15 cellular contexts compared by ENCODE assay signal in the genomic region with DNA sequence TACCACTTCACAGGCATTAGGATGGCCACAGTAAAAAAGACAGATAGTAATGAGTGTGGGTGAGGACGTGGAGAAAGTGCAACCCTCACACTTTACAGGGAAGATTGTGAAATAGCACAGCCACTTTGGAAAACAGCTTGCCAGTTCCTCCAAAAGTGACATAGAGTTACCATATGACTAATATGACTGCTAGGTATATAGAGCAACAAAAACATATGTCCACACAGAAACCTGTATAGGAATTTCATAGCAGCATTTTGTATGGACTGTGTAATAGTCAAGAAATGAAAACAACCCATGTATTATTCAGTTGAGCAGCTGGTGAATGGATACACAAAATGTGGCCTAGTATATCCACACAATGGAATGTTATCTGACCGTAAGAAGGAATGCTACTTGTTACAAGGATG. TPM values are rescaled to one million over a fixed set of nuclear protein-coding genes. Genes with fewer than 3 reads are reported as not detected.
DNase-seq lines count a peak whose midpoint lies in the region; ATAC-seq, FAIRE-seq and TF ChIP-seq lines count a peak whose summit lies in the region.
"Had no signal": no experiment of that assay in that cellular context is flagged by ENCODE, and none has a peak within 500 bp of the region (broad histone marks: within the 10 kb centered on the region; RNA-seq: fewer than 3 reads in every experiment).

No MANE protein-coding gene starts in this region.

- H3K27me3 ChIP-seq in HepG2 (ENCODE audit: control insufficient read depth in 1 of 2, insufficient read depth in 2 of 2, low read length in 2 of 2): peaks cover 5 to 38% of the 10 kb centered on the region in 2 experiments; a peak in 3 of 5 replicates
- H3K27me3 ChIP-seq: neural progenitor cell had no signal

- no peaks in the 10 kb centered on the region for H4K20me1 ChIP-seq in HepG2 (ENCODE audit: insufficient read depth, low read length)

- H3K27ac ChIP-seq in HepG2 (ENCODE audit: extremely low read length, insufficient read depth, low read length): no peak overlapping the region
- H3K27ac ChIP-seq: neural progenitor cell had no signal

- H3K9me3 ChIP-seq in HepG2 (ENCODE audit: low read length): no peaks in the 10 kb centered on the region

- ATAC-seq in HepG2 (no peak), HG02623 (IDR thresholded peaks at IDR 0.05; ENCODE audit: unreplicated experiment) (no peak), HG02610 (IDR thresholded peaks at IDR 0.05; ENCODE audit: unreplicated experiment) (no peak), HG02588 (IDR thresholded peaks at IDR 0.05; ENCODE audit: unreplicated experiment) (no peak)

- no peak for TF ChIP-seq POLR2A in HepG2 (IDR thresholded peaks at IDR 0.05; ENCODE audit: insufficient read depth in 1 of 2, low read depth in 2 of 2, low read length in 2 of 2)

- no TSS peak for BruUV-seq in HepG2 (replicated peaks; lab: Mats Ljungman, UMichigan)

- no peaks in the 10 kb centered on the region for H3K36me3 ChIP-seq in HepG2 (replicated peaks in 1 of 2; ENCODE audit: control insufficient read depth in 1 of 2, insufficient read depth in 2 of 2, low read length in 2 of 2)
- H3K36me3 ChIP-seq: neural progenitor cell had no signal

- no peak for TF ChIP-seq RAD21 in HepG2 (CRISPR knock-in tag; IDR thresholded peaks at IDR 0.05)

- POLR2A ChIA-PET in AG04449 (lab: Yijun Ruan, JAX): interaction anchor here (0.9 kb wide), 1 partner anchor 13 kb away, joined by 5 read pairs; no protein-coding TSS in a partner anchor
- POLR2A ChIA-PET in HepG2 (lab: Yijun Ruan, JAX): interaction anchor here (1.2 kb wide), 1 partner anchor 462 kb away, joined by 3 read pairs; no protein-coding TSS in a partner anchor

- TF ChIP-seq EP300 in HepG2 (IDR thresholded peaks at IDR 0.05; ENCODE audit: low read depth in 2 of 2, low read length in 2 of 2): no peak
- no peak for TF ChIP-seq EP300 in HepG2 (CRISPR knock-in tag; IDR thresholded peaks at IDR 0.05; ENCODE audit: borderline replicate concordance)

- in situ Hi-C loops in HepG2 (cut with HindIII; ENCODE audit: extremely low pct_ligation_motif_present, low pct_unique_long_range_greater_than_20kb): no loop called here

- FAIRE-seq in HepG2 (lab: Jason Lieb, UNC): no peak
- FAIRE-seq: endothelial cell of umbilical vein had no signal

- H3K4me3 ChIP-seq in AG04449 (ENCODE audit: low read depth, low read length) (no peak overlapping the region), cardiac fibroblast (replicated peaks in 1 of 2; ENCODE audit: low read depth in 2 of 2, low read length in 2 of 2) (no peak overlapping the region), HepG2 (replicated peaks in 1 of 3; ENCODE audit: insufficient read depth in 1 of 3, low read depth in 2 of 3, low read length in 3 of 3) (no peak overlapping the region)
- H3K4me3 ChIP-seq: neural progenitor cell, skin epidermis had no signal

- CTCF ChIA-PET in AG04449 (lab: Yijun Ruan, JAX) (interaction anchor here (1.9 to 2.3 kb wide), 2 partner anchors 10 to 139 kb away, joined by 5 to 8 read pairs; no protein-coding TSS in a partner anchor), HepG2 (lab: Yijun Ruan, JAX; ENCODE audit: low intra/inter-chr PET ratio, low total read pairs) (no interaction called here)

- H3K9ac ChIP-seq in HepG2 (ENCODE audit: insufficient read depth, low read depth, low read length): no peak overlapping the region
- H3K9ac ChIP-seq: neural progenitor cell had no signal

- H3K4me2 ChIP-seq in HepG2 (ENCODE audit: low read depth, low read length): no peak overlapping the region
- H3K4me2 ChIP-seq: neural progenitor cell had no signal

- H3K4me1 ChIP-seq in HepG2 (ENCODE audit: insufficient read depth, low read length): peaks cover 49% of the 10 kb centered on the region

- H3K79me2 ChIP-seq in HepG2 (ENCODE audit: insufficient read depth, low read length): no peaks in the 10 kb centered on the region

- peak; percentile 68 for DNase-seq in AG04449 (ENCODE audit: low read depth, low spot score)
- peak; percentile 83 for DNase-seq in MV-4-11 (lab: John Stamatoyannopoulos, UW)
- DNase-seq in cardiac fibroblast (ENCODE audit: low read depth in 2 of 2): peak; percentile 45 to 53
- no peak for DNase-seq in HepG2 (ENCODE audit: low spot score)
- no peak for DNase-seq in AG08395 (ENCODE audit: low spot score)
- DNase-seq: activated naive CD4-positive, alpha-beta T cell treated with anti-CD3 and anti-CD28 coated beads, Interleukin-2, amount 50 U/mL, for 16 hours; hypothalamus; KG1; NCI-H2081 had no signal

- intact Hi-C loops in HepG2 (cut with micrococcal nuclease; ENCODE audit: unreplicated experiment): no loop called here

- H2AFZ ChIP-seq in HepG2 (ENCODE audit: low read length): no peak overlapping the region
- H2AFZ ChIP-seq: neural progenitor cell had no signal

- TF ChIP-seq CTCF in AG04449 (IDR thresholded peaks at IDR 0.05; ENCODE audit: insufficient read depth, low read length, missing control alignments) (no peak), cardiac fibroblast (IDR thresholded peaks at IDR 0.05; ENCODE audit: low read depth, low read length) (no peak), HepG2 (CRISPR knock-in tag; IDR thresholded peaks at IDR 0.05) (no peak)

- 17% methylated on average over 2 of the region's 2 CpGs for WGBS in HepG2 (ENCODE audit: low lambda C conversion rate)

TF ChIP-seq in HepG2, 621 proteins besides CTCF, POLR2A, EP300 and RAD21:
- TF ChIP-seq, protein P1, sequence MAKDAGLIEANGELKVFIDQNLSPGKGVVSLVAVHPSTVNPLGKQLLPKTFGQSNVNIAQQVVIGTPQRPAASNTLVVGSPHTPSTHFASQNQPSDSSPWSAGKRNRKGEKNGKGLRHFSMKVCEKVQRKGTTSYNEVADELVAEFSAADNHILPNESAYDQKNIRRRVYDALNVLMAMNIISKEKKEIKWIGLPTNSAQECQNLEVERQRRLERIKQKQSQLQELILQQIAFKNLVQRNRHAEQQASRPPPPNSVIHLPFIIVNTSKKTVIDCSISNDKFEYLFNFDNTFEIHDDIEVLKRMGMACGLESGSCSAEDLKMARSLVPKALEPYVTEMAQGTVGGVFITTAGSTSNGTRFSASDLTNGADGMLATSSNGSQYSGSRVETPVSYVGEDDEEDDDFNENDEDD (CRISPR knock-in tag; IDR thresholded peaks at IDR 0.05; ENCODE audit: borderline replicate concordance): no peak
- peak; percentile 65; the same call in 1 of the 2 replicates for TF ChIP-seq CEBPB (IDR thresholded peaks at IDR 0.05; ENCODE audit: borderline replicate concordance, low read depth, low read length)

RNA-seq across cellular contexts. Expression of a gene that starts 30.4 kb away (rescaled TPM):
- 64.4 and 76.7 TPM in 2 replicates for total RNA-seq in HepG2 (2016; rRNA removed; fragmentation: Illumina TruSeq; extraction: Trizol)
- 5.8 and 7.2 TPM in 2 replicates for total RNA-seq in HepG2 (2016; cell fraction: cytosol; rRNA removed; fragmentation: Illumina TruSeq; extraction: Trizol; ENCODE audit: low read depth)
- 58.0 and 76.5 TPM in 2 replicates for total RNA-seq in HepG2 (2016; cell fraction: insoluble cytoplasmic fraction; rRNA removed; fragmentation: Illumina TruSeq; extraction: Trizol)
- total RNA-seq in HepG2 (2016; cell fraction: membrane; rRNA removed; fragmentation: Illumina TruSeq; extraction: Trizol): 18.3 and 23.6 TPM in 2 replicates
- 103 and 116 TPM in 2 replicates for total RNA-seq in HepG2 (2016; cell fraction: nucleus; rRNA removed; fragmentation: Illumina TruSeq; extraction: Trizol)
- 38.2 and 38.9 TPM in 2 replicates for polyA plus RNA-seq in HepG2 (2011; rRNA removed)
- polyA plus RNA-seq in HepG2 (2011; cell fraction: cytosol; rRNA removed): 25.2 and 34.9 TPM in 2 replicates
- 20.9 and 21.1 TPM in 2 replicates for polyA plus RNA-seq in HepG2 (2011; cell fraction: nucleus; rRNA removed)
- 42.0 and 46.8 TPM in 2 replicates for polyA plus RNA-seq in HepG2 (2012)
- polyA plus RNA-seq in HepG2 (2016; cell fraction: cytosol; fragmentation: Illumina TruSeq; extraction: Trizol; ENCODE audit: low read depth): 3.8 and 4.4 TPM in 2 replicates
- polyA plus RNA-seq in HepG2 (2016; cell fraction: insoluble cytoplasmic fraction; fragmentation: Illumina TruSeq; extraction: Trizol; ENCODE audit: low read depth): 58.6 and 66.3 TPM in 2 replicates
- polyA plus RNA-seq in HepG2 (2016; cell fraction: membrane; fragmentation: Illumina TruSeq; extraction: Trizol; ENCODE audit: low read depth): 12.1 and 13.5 TPM in 2 replicates
- polyA plus RNA-seq in HepG2 (2016; cell fraction: nucleus; fragmentation: Illumina TruSeq; extraction: Trizol; ENCODE audit: insufficient read depth, low read depth): 109 and 114 TPM in 2 replicates
- 59.8 and 110 TPM in 2 replicates for polyA minus RNA-seq in HepG2 (2011; rRNA and poly(A)+ RNA removed; ENCODE audit: low replicate concordance)
- polyA minus RNA-seq in HepG2 (2011; cell fraction: cytosol; rRNA and poly(A)+ RNA removed): 35.1 and 35.9 TPM in 2 replicates
- 43.9 and 51.8 TPM in 2 replicates for polyA minus RNA-seq in HepG2 (2011; cell fraction: nucleus; rRNA and poly(A)+ RNA removed)

Comparison
In these comparisons a context has a peak if more than half of its experiments do, and no peak if none do; other contexts are left out.
1. DNase-seq: peak in AG04449 (single experiment), MV-4-11 (single experiment) and cardiac fibroblast (2 of 2); none in HepG2 (single experiment) and AG08395 (single experiment).